15 cellular contexts compared by ENCODE assay signal in genomic region chr9:15213249-15213648, GRCh38.
"Had no signal": no experiment of that assay in that cellular context is flagged by ENCODE, and none has a peak within 500 bp of the region (broad histone marks: within the 10 kb centered on the region; RNA-seq: fewer than 3 reads in every experiment).

No MANE protein-coding gene starts in this region.

- H3K9me3 ChIP-seq: adrenal gland, uterus had no signal

- H3K36me3 ChIP-seq: adrenal gland, uterus had no signal

- ATAC-seq: activated T-helper 17 cell treated with anti-CD3 and anti-CD28 coated beads, Interleukin-2, amount 50 U/mL, for 72 hours; effector memory CD8-positive, alpha-beta T cell had no signal

- H3K27ac Mint-ChIP-seq: activated naive CD4-positive, alpha-beta T cell treated with anti-CD3 and anti-CD28 coated beads, Interleukin-2, amount 10 ng/mL, durations not matched to agents 7 days and 5 days; activated T-helper 17 cell treated with anti-CD3 and anti-CD28 coated beads, Interleukin-2, amount 50 U/mL, for 72 hours; brain; dendritic cell treated with granulocyte-macrophage colony-stimulating factor and Interleukin-4, amounts not matched to agents 40 ng/mL and 50 ng/mL, for 4 days; T-helper 2 cell treated with Interferon-gamma antibody and Interleukin-4, amounts not matched to agents 5 μg/mL and 100 μg/mL, for 36 hours had no signal

- DNase-seq: activated CD4-positive, alpha-beta T cell treated with anti-CD3 and anti-CD28 coated beads for 4 hours; activated naive CD4-positive, alpha-beta T cell treated with anti-CD3 and anti-CD28 coated beads, Interleukin-2, amount 10 ng/mL, durations not matched to agents 7 days and 5 days; adrenal gland; cerebellar nuclear complex; effector memory CD8-positive, alpha-beta T cell; erythroblast; stimulated activated CD4-positive, alpha-beta T cell treated with anti-CD3 and anti-CD28 coated beads, Interleukin-4, amount 100 ng/mL, for 4 hours; uterus had no signal

- H3K9me3 Mint-ChIP-seq: activated naive CD4-positive, alpha-beta T cell treated with anti-CD3 and anti-CD28 coated beads, Interleukin-2, amount 10 ng/mL, durations not matched to agents 7 days and 5 days; activated T-helper 17 cell treated with anti-CD3 and anti-CD28 coated beads, Interleukin-2, amount 50 U/mL, for 72 hours; brain; dendritic cell treated with granulocyte-macrophage colony-stimulating factor and Interleukin-4, amounts not matched to agents 40 ng/mL and 50 ng/mL, for 4 days; effector memory CD8-positive, alpha-beta T cell; neural crest cell; T-helper 2 cell treated with Interferon-gamma antibody and Interleukin-4, amounts not matched to agents 5 μg/mL and 100 μg/mL, for 36 hours had no signal

- H3K9ac ChIP-seq: parathyroid adenoma had no signal

- H3K4me3 Mint-ChIP-seq: activated naive CD4-positive, alpha-beta T cell treated with anti-CD3 and anti-CD28 coated beads, Interleukin-2, amount 10 ng/mL, durations not matched to agents 7 days and 5 days; activated T-helper 17 cell treated with anti-CD3 and anti-CD28 coated beads, Interleukin-2, amount 50 U/mL, for 72 hours; brain; dendritic cell treated with granulocyte-macrophage colony-stimulating factor and Interleukin-4, amounts not matched to agents 40 ng/mL and 50 ng/mL, for 4 days; effector memory CD8-positive, alpha-beta T cell; neural crest cell; T-helper 2 cell treated with Interferon-gamma antibody and Interleukin-4, amounts not matched to agents 5 μg/mL and 100 μg/mL, for 36 hours had no signal

- H3K4me1 Mint-ChIP-seq: activated naive CD4-positive, alpha-beta T cell treated with anti-CD3 and anti-CD28 coated beads, Interleukin-2, amount 10 ng/mL, durations not matched to agents 7 days and 5 days; activated T-helper 17 cell treated with anti-CD3 and anti-CD28 coated beads, Interleukin-2, amount 50 U/mL, for 72 hours had no signal

- H3K4me3 ChIP-seq: adrenal gland, lung, uterus had no signal

- H3K79me2 ChIP-seq: parathyroid adenoma had no signal

- H3K27ac ChIP-seq: adrenal gland, parathyroid adenoma, uterus had no signal

- H3K27me3 ChIP-seq: adrenal gland, uterus had no signal

- H3K4me1 ChIP-seq: parathyroid adenoma, uterus had no signal

- H3K27me3 Mint-ChIP-seq: activated naive CD4-positive, alpha-beta T cell treated with anti-CD3 and anti-CD28 coated beads, Interleukin-2, amount 10 ng/mL, durations not matched to agents 7 days and 5 days; activated T-helper 17 cell treated with anti-CD3 and anti-CD28 coated beads, Interleukin-2, amount 50 U/mL, for 72 hours; brain; dendritic cell treated with granulocyte-macrophage colony-stimulating factor and Interleukin-4, amounts not matched to agents 40 ng/mL and 50 ng/mL, for 4 days; effector memory CD8-positive, alpha-beta T cell had no signal
